Comparison of ENCODE assay signal across 16 cellular contexts in genomic region chr1:207811319-207811718, GRCh38. TPM values are rescaled to one million over a fixed set of nuclear protein-coding genes. Genes with fewer than 3 reads are reported as not detected.
DNase-seq lines count a peak whose midpoint lies in the region; ATAC-seq and TF ChIP-seq lines count a peak whose summit lies in the region.
"Had no signal": no experiment of that assay in that cellular context is flagged by ENCODE, and none has a peak within 500 bp of the region (broad histone marks: within the 10 kb centered on the region; RNA-seq: fewer than 3 reads in every experiment).

No MANE protein-coding gene starts in this region.

- H3K4me3 ChIP-seq in coronary artery (peak overlapping the region; percentile 46), prostate gland (no peak overlapping the region), left lung (no peak overlapping the region)
- H3K4me3 ChIP-seq: cardiac muscle cell had no signal

- H3K36me3 Mint-ChIP-seq in stimulated activated naive CD8-positive, alpha-beta T cell treated with anti-CD3 and anti-CD28 coated beads, Interleukin-15, Interleukin-2, amounts not matched to agents 100 ng/mL and 50 ng/mL, for 24 hours (ENCODE audit: low read depth): peaks cover 50% of the 10 kb centered on the region

- no peak for ATAC-seq in stimulated activated naive CD8-positive, alpha-beta T cell treated with anti-CD3 and anti-CD28 coated beads, Interleukin-15, Interleukin-2, amounts not matched to agents 100 U/mL and 50 U/mL, for 24 hours
- ATAC-seq in left lung (no peak), HG02763 (IDR thresholded peaks at IDR 0.05; ENCODE audit: unreplicated experiment) (no peak)

- H3K36me3 ChIP-seq in prostate gland (peaks cover 3 to 23% of the 10 kb centered on the region in 2 donors), left lung (peaks cover 0 to 91% of the 10 kb centered on the region in 2 donors)
- H3K36me3 ChIP-seq: cardiac muscle cell had no signal

- TF ChIP-seq CTCF in coronary artery (IDR thresholded peaks at IDR 0.05) (no peak), prostate gland (IDR thresholded peaks at IDR 0.05) (no peak), left lung (IDR thresholded peaks at IDR 0.05) (no peak)

- H3K4me1 ChIP-seq in prostate gland (replicated peaks): peaks cover 63% of the 10 kb centered on the region
- H3K4me1 ChIP-seq in left lung: peaks cover 30 to 100% of the 10 kb centered on the region in 2 donors

- WGBS in prostate gland: 88% methylated on average over 8 of the region's 8 CpGs

- peaks cover 79% of the 10 kb centered on the region for H3K4me1 Mint-ChIP-seq in stimulated activated naive CD8-positive, alpha-beta T cell treated with anti-CD3 and anti-CD28 coated beads, Interleukin-15, Interleukin-2, amounts not matched to agents 100 ng/mL and 50 ng/mL, for 24 hours (ENCODE audit: low read depth)

- TF ChIP-seq POLR2A in prostate gland (IDR thresholded peaks at IDR 0.05): no peak

- H3K9me3 ChIP-seq in prostate gland (no peaks in the 10 kb centered on the region), left lung (no peaks in the 10 kb centered on the region)

- intact Hi-C loops in prostate gland (cut with DNase I) (loop anchor here (10.0 kb wide), 1 partner anchor 53 kb away; no protein-coding TSS in a partner anchor), left lung (cut with DNase I) (no loop called here)

- H3K4me3 Mint-ChIP-seq in stimulated activated naive CD8-positive, alpha-beta T cell treated with anti-CD3 and anti-CD28 coated beads, Interleukin-15, Interleukin-2, amounts not matched to agents 100 ng/mL and 50 ng/mL, for 24 hours: no peak overlapping the region

- DNase-seq in stimulated activated naive CD8-positive, alpha-beta T cell treated with anti-CD3 and anti-CD28 coated beads, Interleukin-15, Interleukin-2, amounts not matched to agents 100 U/mL and 50 U/mL, for 24 hours: no peak
- no peak for DNase-seq in coronary artery (ENCODE audit: low spot score)
- DNase-seq in prostate gland (ENCODE audit: low spot score): no peak
- DNase-seq in left lung: no peak
- DNase-seq in Ammon's horn (ENCODE audit: low spot score): no peak
- DNase-seq in midbrain (lab: John Stamatoyannopoulos, UW): no peak
- DNase-seq: activated CD4-positive, alpha-beta T cell treated with anti-CD3 and anti-CD28 coated beads, Interleukin-2, amount 50 U/mL, for 4 hours; activated gamma-delta T cell treated with Interleukin-2 at 50 U/mL for 16 hours; DMS79; naive B cell; NCI-H1048; retina; stimulated activated CD4-positive, alpha-beta T cell treated with anti-CD3 and anti-CD28 coated beads, Interleukin-4, amount 100 ng/mL, for 1 hour had no signal

- H3K27me3 ChIP-seq in prostate gland (replicated peaks; ENCODE audit: insufficient read depth): no peaks in the 10 kb centered on the region
- H3K27me3 ChIP-seq in left lung: no peaks in the 10 kb centered on the region
- H3K27me3 ChIP-seq: cardiac muscle cell had no signal

- H3K27ac Mint-ChIP-seq in stimulated activated naive CD8-positive, alpha-beta T cell treated with anti-CD3 and anti-CD28 coated beads, Interleukin-15, Interleukin-2, amounts not matched to agents 100 ng/mL and 50 ng/mL, for 24 hours: peak overlapping the region; percentile 45

- no peaks in the 10 kb centered on the region for H3K27me3 Mint-ChIP-seq in stimulated activated naive CD8-positive, alpha-beta T cell treated with anti-CD3 and anti-CD28 coated beads, Interleukin-15, Interleukin-2, amounts not matched to agents 100 ng/mL and 50 ng/mL, for 24 hours
- H3K27me3 Mint-ChIP-seq: naive B cell had no signal

- peak overlapping the region; percentile 94 to 98 for H3K27ac ChIP-seq in coronary artery
- peak overlapping the region; percentile 68 to 78 for H3K27ac ChIP-seq in prostate gland
- H3K27ac ChIP-seq in left lung: peak overlapping the region in 1 of 2 donors; percentile 87
- H3K27ac ChIP-seq: cardiac muscle cell had no signal

- no peaks in the 10 kb centered on the region for H3K9me3 Mint-ChIP-seq in stimulated activated naive CD8-positive, alpha-beta T cell treated with anti-CD3 and anti-CD28 coated beads, Interleukin-15, Interleukin-2, amounts not matched to agents 100 ng/mL and 50 ng/mL, for 24 hours

RNA-seq across cellular contexts. Expression of gene CD46, which starts 59.5 kb away (rescaled TPM):
- 100 to 1,000 TPM; 173 to 327 TPM for total RNA-seq in prostate gland
- total RNA-seq in left lung: 100 to 1,000 TPM; 307 to 342 TPM
